Comparison of ENCODE assay signal across 24 cellular contexts in the genomic region with DNA sequence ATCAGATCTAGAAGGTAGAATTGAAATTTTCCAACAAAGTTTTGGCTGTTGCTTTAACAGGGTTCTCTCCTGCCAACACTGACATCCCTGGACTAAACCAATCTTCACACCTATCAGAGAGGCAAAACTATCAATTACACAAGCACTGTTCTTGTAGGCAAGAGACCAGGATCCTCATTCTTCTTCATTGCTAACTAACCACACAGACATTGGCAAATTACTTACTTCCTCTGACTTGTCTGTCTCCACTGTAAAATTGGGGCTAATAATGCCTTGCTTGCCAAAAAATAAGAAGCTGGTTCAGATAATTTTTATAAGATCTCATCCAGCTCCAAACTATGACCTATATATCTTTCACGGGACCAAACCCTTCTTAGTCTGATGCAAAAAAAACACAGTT.
"Had no signal": no experiment of that assay in that cellular context is flagged by ENCODE, and none has a peak within 500 bp of the region (broad histone marks: within the 10 kb centered on the region; RNA-seq: fewer than 3 reads in every experiment).

No MANE protein-coding gene starts in this region.

- H3K4me3 ChIP-seq: gastrocnemius medialis, heart left ventricle, left ventricle myocardium inferior, mucosa of descending colon, prostate gland, tibial artery, uterus had no signal

- H3K27me3 ChIP-seq: gastrocnemius medialis, heart left ventricle, tibial artery, uterus had no signal

- ATAC-seq: activated naive CD8-positive, alpha-beta T cell treated with anti-CD3 and anti-CD28 coated beads, Interleukin-2, amount 50 U/mL, for 24 hours; gastrocnemius medialis; heart left ventricle; mucosa of descending colon; right cardiac atrium had no signal

- H3K4me1 Mint-ChIP-seq: activated naive CD4-positive, alpha-beta T cell treated with anti-CD3 and anti-CD28 coated beads, Interleukin-2, amount 10 ng/mL, durations not matched to agents 7 days and 5 days; activated naive CD8-positive, alpha-beta T cell treated with anti-CD3 and anti-CD28 coated beads, Interleukin-2, amount 50 U/mL, for 24 hours; naive B cell had no signal

- H3K4me3 Mint-ChIP-seq: activated naive CD4-positive, alpha-beta T cell treated with anti-CD3 and anti-CD28 coated beads, Interleukin-2, amount 10 ng/mL, durations not matched to agents 7 days and 5 days; activated naive CD8-positive, alpha-beta T cell treated with anti-CD3 and anti-CD28 coated beads, Interleukin-2, amount 50 U/mL, for 24 hours; naive B cell; T-helper 2 cell treated with Interferon-gamma antibody and Interleukin-4, amounts not matched to agents 5 μg/mL and 100 μg/mL, for 36 hours had no signal

- H3K9me3 ChIP-seq: gastrocnemius medialis, heart left ventricle, left ventricle myocardium inferior, mucosa of descending colon, prostate gland, tibial artery, uterus had no signal

- H3K4me1 ChIP-seq: gastrocnemius medialis, prostate gland, uterus had no signal

- H3K27ac ChIP-seq: gastrocnemius medialis, heart left ventricle, left ventricle myocardium inferior, prostate gland, tibial artery, uterus had no signal

- H3K27me3 Mint-ChIP-seq: activated naive CD4-positive, alpha-beta T cell treated with anti-CD3 and anti-CD28 coated beads, Interleukin-2, amount 10 ng/mL, durations not matched to agents 7 days and 5 days; activated naive CD8-positive, alpha-beta T cell treated with anti-CD3 and anti-CD28 coated beads, Interleukin-2, amount 50 U/mL, for 24 hours; naive B cell had no signal

- H3K27ac Mint-ChIP-seq: activated naive CD4-positive, alpha-beta T cell treated with anti-CD3 and anti-CD28 coated beads, Interleukin-2, amount 10 ng/mL, durations not matched to agents 7 days and 5 days; activated naive CD8-positive, alpha-beta T cell treated with anti-CD3 and anti-CD28 coated beads, Interleukin-2, amount 50 U/mL, for 24 hours; naive B cell; T-helper 2 cell treated with Interferon-gamma antibody and Interleukin-4, amounts not matched to agents 5 μg/mL and 100 μg/mL, for 36 hours had no signal

- H3K36me3 ChIP-seq: gastrocnemius medialis, prostate gland, tibial artery, uterus had no signal

- H3K9me3 Mint-ChIP-seq: activated naive CD4-positive, alpha-beta T cell treated with anti-CD3 and anti-CD28 coated beads, Interleukin-2, amount 10 ng/mL, durations not matched to agents 7 days and 5 days; activated naive CD8-positive, alpha-beta T cell treated with anti-CD3 and anti-CD28 coated beads, Interleukin-2, amount 50 U/mL, for 24 hours; T-helper 2 cell treated with Interferon-gamma antibody and Interleukin-4, amounts not matched to agents 5 μg/mL and 100 μg/mL, for 36 hours had no signal

- H3K36me3 Mint-ChIP-seq: activated naive CD4-positive, alpha-beta T cell treated with anti-CD3 and anti-CD28 coated beads, Interleukin-2, amount 10 ng/mL, durations not matched to agents 7 days and 5 days; naive B cell had no signal

- DNase-seq: activated CD4-positive, alpha-beta T cell treated with anti-CD3 and anti-CD28 coated beads, Interleukin-2, amount 50 U/mL, for 1 hour; activated CD4-positive, CD25-positive, alpha-beta regulatory T cell treated with anti-CD3 and anti-CD28 coated beads, Interleukin-2, amount 50 U/mL, for 72 hours; activated CD8-positive, alpha-beta memory T cell treated with anti-CD3 and anti-CD28 coated beads, Interleukin-2, amount 50 U/mL, for 4 hours; activated effector memory CD4-positive, alpha-beta T cell treated with Interleukin-2 at 50 U/mL for 16 hours; activated naive CD4-positive, alpha-beta T cell treated with anti-CD3 and anti-CD28 coated beads, Interleukin-2, amount 10 ng/mL, durations not matched to agents 7 days and 5 days; activated naive CD8-positive, alpha-beta T cell treated with anti-CD3 and anti-CD28 coated beads, Interleukin-2, amount 50 U/mL, for 24 hours; activated T-cell treated with anti-CD3 and anti-CD28 coated beads, Interleukin-2, amount 50 U/mL, for 48 hours; aorta; cerebellar nuclear complex; cortex of kidney; erythroblast; gastrocnemius medialis; heart left ventricle; kidney glomerular epithelial cell; left ventricle myocardium inferior; mucosa of descending colon; naive B cell; right cardiac atrium; stimulated activated CD4-positive, alpha-beta T cell treated with anti-CD3 and anti-CD28 coated beads, Interleukin-2, amount 100 ng/mL, for 24 hours; stimulated activated naive CD4-positive, alpha-beta T cell treated with Interleukin-2 at 50 U/mL for 16 hours; tibial artery; uterus had no signal
